ENCODE assay signal across 23 cellular contexts in genomic region chrX:15834827-15835595, GRCh38. TPM values are rescaled to one million over a fixed set of nuclear protein-coding genes. Genes with fewer than 3 reads are reported as not detected.
A peak's percentile ranks its signal among the peaks of the same experiment; 100 is the strongest.
DNase-seq lines count a peak whose midpoint lies in the region; ATAC-seq, FAIRE-seq and TF ChIP-seq lines count a peak whose summit lies in the region.
"Had no signal": no experiment of that assay in that cellular context is flagged by ENCODE, and none has a peak within 500 bp of the region (broad histone marks: within the 10 kb centered on the region; RNA-seq: fewer than 3 reads in every experiment).

No MANE protein-coding gene starts in this region.

- DNase-seq in SIG-M5 treated with dmso at 0.1 percent for 504 hours (lab: John Stamatoyannopoulos, UW; ENCODE audit: unreplicated experiment) = peak; percentile 1
- DNase-seq in SIG-M5 (lab: John Stamatoyannopoulos, UW) = no peak
- peak; percentile 58 for DNase-seq in PC-3
- DNase-seq in small intestine = peak; percentile 51
- no peak for DNase-seq in middle frontal gyrus (ENCODE audit: extremely low spot score, low spot score)
- no peak for DNase-seq in gastrocnemius medialis
- no peak for DNase-seq in activated naive CD4-positive, alpha-beta T cell (lab: John Stamatoyannopoulos, UW)
- DNase-seq: activated CD8-positive, alpha-beta T cell treated with anti-CD3 and anti-CD28 coated beads for 36 hours; CD8-positive, alpha-beta memory T cell; kidney glomerular epithelial cell; NCI-H1105 treated with DMSO at 0.1 percent for 48 hours; NCI-H2029 treated with DMSO at 0.1 percent for 48 hours; SHP77; stimulated activated CD4-positive, alpha-beta T cell treated with anti-CD3 and anti-CD28 coated beads, Interleukin-1b, Interleukin-23, amount 100 ng/mL, for 48 hours; T-cell had no signal

- BruUV-seq in PC-3 (replicated peaks; lab: Mats Ljungman, UMichigan) = no TSS peak

- intact Hi-C loops in PC-3 (cut with micrococcal nuclease) (no loop called here), gastrocnemius medialis (cut with DNase I; ENCODE audit: low total_unique reads) (no loop called here)

- no peak for TF ChIP-seq POLR2A in gastrocnemius medialis (IDR thresholded peaks at IDR 0.05)

- no peak overlapping the region for H3K4me3 ChIP-seq in PC-3 (ENCODE audit: low read length)
- no peak overlapping the region for H3K4me3 ChIP-seq in small intestine (ENCODE audit: low read depth in 1 of 2, low read length in 2 of 2)
- no peak overlapping the region for H3K4me3 ChIP-seq in gastrocnemius medialis
- H3K4me3 ChIP-seq: PC-9, skin epidermis had no signal

- H3K79me2 ChIP-seq in PC-3 (ENCODE audit: low read length) = no peaks in the 10 kb centered on the region

- no peak overlapping the region for H3K9ac ChIP-seq in PC-3 (ENCODE audit: low read length)

- ATAC-seq in PC-3 = peak; percentile 64
- peak; percentile 55 for ATAC-seq in esophagus mucosa
- no peak for ATAC-seq in gastrocnemius medialis
- ATAC-seq: activated CD4-positive, CD25-positive, alpha-beta regulatory T cell treated with anti-CD3 and anti-CD28 coated beads, Interleukin-2, amount 50 U/mL, for 24 hours; activated CD8-positive, alpha-beta T cell treated with anti-CD3 and anti-CD28 coated beads for 36 hours; HepG2; T-cell had no signal

- in situ Hi-C loops in gastrocnemius medialis (cut with MboI; ENCODE audit: low sequenced_read_pairs in 4 of 4) = no loop called here

- no peak overlapping the region for H3K27ac ChIP-seq in PC-3 (ENCODE audit: low read length)
- no peak overlapping the region for H3K27ac ChIP-seq in small intestine (ENCODE audit: low read depth in 1 of 2, low read length in 1 of 2)
- no peak overlapping the region for H3K27ac ChIP-seq in gastrocnemius medialis
- H3K27ac ChIP-seq: HL-60, neutrophil, PC-9, skin epidermis had no signal

- H3K4me2 ChIP-seq in PC-3 (ENCODE audit: low read length) = no peak overlapping the region
- H3K4me2 ChIP-seq: PC-9 had no signal

- H2AFZ ChIP-seq in PC-3 (ENCODE audit: low read length) = no peak overlapping the region
- H2AFZ ChIP-seq: PC-9 had no signal

- CTCF ChIA-PET in PC-3 (lab: Charles Lee) = interaction anchor here (0.5 kb wide), 2 partner anchors 136 to 343 kb away, joined by 3 read pairs; no protein-coding TSS in a partner anchor

- POLR2A ChIA-PET in PC-3 (lab: Charles Lee; ENCODE audit: unreplicated experiment) = no interaction called here

- H3K36me3 ChIP-seq in PC-3 (ENCODE audit: low read depth, low read length) = no peaks in the 10 kb centered on the region; the same call in 1 of the 2 replicates
- H3K36me3 ChIP-seq in small intestine (ENCODE audit: control insufficient read depth in 2 of 2, insufficient read depth in 2 of 2, low read length in 2 of 2) = no peaks in the 10 kb centered on the region
- no peaks in the 10 kb centered on the region for H3K36me3 ChIP-seq in gastrocnemius medialis
- H3K36me3 ChIP-seq: neutrophil had no signal

- no peaks in the 10 kb centered on the region for H4K20me1 ChIP-seq in PC-3 (ENCODE audit: low read length)

- H3K9me3 ChIP-seq in PC-3 (ENCODE audit: low read length) = no peaks in the 10 kb centered on the region
- H3K9me3 ChIP-seq in small intestine (ENCODE audit: control insufficient read depth, low read depth) = no peaks in the 10 kb centered on the region
- no peaks in the 10 kb centered on the region for H3K9me3 ChIP-seq in gastrocnemius medialis
- H3K9me3 ChIP-seq: neutrophil had no signal

- H3K27me3 ChIP-seq in PC-3 (ENCODE audit: low read length) (no peaks in the 10 kb centered on the region), small intestine (ENCODE audit: control insufficient read depth in 2 of 2, insufficient read depth in 2 of 2, low read length in 2 of 2) (no peaks in the 10 kb centered on the region), gastrocnemius medialis (no peaks in the 10 kb centered on the region)
- H3K27me3 ChIP-seq: neutrophil had no signal

- no peaks in the 10 kb centered on the region for H3K9me2 ChIP-seq in PC-3 (replicated peaks; ENCODE audit: low read length)

- 24 to 62% (median 47%) methylated on average over 5 of the region's 5 CpGs for WGBS in small intestine, 3 donors

- H3K4me1 ChIP-seq in PC-3 (ENCODE audit: insufficient read depth, low read length) (no peaks in the 10 kb centered on the region), small intestine (ENCODE audit: control insufficient read depth in 2 of 2, insufficient read depth in 1 of 2, low read depth in 1 of 2, low read length in 1 of 2) (no peaks in the 10 kb centered on the region), gastrocnemius medialis (peaks cover 0 to 2% of the 10 kb centered on the region in 2 donors)

- TF ChIP-seq CTCF in PC-3 (conservative IDR thresholded peaks at IDR 0.05; ENCODE audit: low read depth, low read length) (no peak), gastrocnemius medialis (IDR thresholded peaks at IDR 0.05 in 4 of 5, conservative IDR thresholded peaks at IDR 0.05 in 1 of 5) (no peak)

- H3F3A ChIP-seq in PC-3 (ENCODE audit: low read length, unreplicated experiment) = no peaks in the 10 kb centered on the region

- FAIRE-seq in small intestine (lab: Jason Lieb, UNC) = no peak
- FAIRE-seq: endometrium, HepG2 had no signal

RNA-seq across cellular contexts. Expression of gene AP1S2, which starts 19.6 kb away (rescaled TPM):
- total RNA-seq in PC-3 (2014; rRNA removed) (28.2 and 28.3 TPM in 2 replicates), esophagus mucosa (7.5 TPM), gastrocnemius medialis (100 to 1,000 TPM in 3 of 4 donors, 10 to 100 TPM in 1; 79.8 to 155 (median 122) TPM)
- 10 to 100 TPM in 1 of 3 donors, 1 to 10 TPM in 2; 8.6 to 19.1 (median 9.8) TPM for polyA plus RNA-seq in small intestine

RNA-seq across cellular contexts. Expression of gene ZRSR2, which starts 44.7 kb away (rescaled TPM):
- 6.4 and 7.6 TPM in 2 replicates for total RNA-seq in PC-3 (2014; rRNA removed)
- total RNA-seq in esophagus mucosa = 5.8 TPM
- 10 to 100 TPM in 2 of 3 donors, 1 to 10 TPM in 1; 9.4 to 21.6 (median 14.1) TPM for polyA plus RNA-seq in small intestine
- total RNA-seq in gastrocnemius medialis = 1 to 10 TPM; 3.9 to 8.4 (median 6.9) TPM

Comparison
In these comparisons a context has a peak if more than half of its experiments do, and no peak if none do; other contexts are left out.
1. DNase-seq: peak in SIG-M5 treated with dmso at 0.1 percent for 504 hours (single experiment), PC-3 (single experiment) and small intestine (single experiment); none in SIG-M5 (single experiment), middle frontal gyrus (single experiment), gastrocnemius medialis (0 of 2) and activated naive CD4-positive, alpha-beta T cell (0 of 4).
2. ATAC-seq: peak in PC-3 (single experiment) and esophagus mucosa (single experiment); none in gastrocnemius medialis (0 of 2).